Comparison of ENCODE assay signal across 8 cellular contexts in the genomic region with DNA sequence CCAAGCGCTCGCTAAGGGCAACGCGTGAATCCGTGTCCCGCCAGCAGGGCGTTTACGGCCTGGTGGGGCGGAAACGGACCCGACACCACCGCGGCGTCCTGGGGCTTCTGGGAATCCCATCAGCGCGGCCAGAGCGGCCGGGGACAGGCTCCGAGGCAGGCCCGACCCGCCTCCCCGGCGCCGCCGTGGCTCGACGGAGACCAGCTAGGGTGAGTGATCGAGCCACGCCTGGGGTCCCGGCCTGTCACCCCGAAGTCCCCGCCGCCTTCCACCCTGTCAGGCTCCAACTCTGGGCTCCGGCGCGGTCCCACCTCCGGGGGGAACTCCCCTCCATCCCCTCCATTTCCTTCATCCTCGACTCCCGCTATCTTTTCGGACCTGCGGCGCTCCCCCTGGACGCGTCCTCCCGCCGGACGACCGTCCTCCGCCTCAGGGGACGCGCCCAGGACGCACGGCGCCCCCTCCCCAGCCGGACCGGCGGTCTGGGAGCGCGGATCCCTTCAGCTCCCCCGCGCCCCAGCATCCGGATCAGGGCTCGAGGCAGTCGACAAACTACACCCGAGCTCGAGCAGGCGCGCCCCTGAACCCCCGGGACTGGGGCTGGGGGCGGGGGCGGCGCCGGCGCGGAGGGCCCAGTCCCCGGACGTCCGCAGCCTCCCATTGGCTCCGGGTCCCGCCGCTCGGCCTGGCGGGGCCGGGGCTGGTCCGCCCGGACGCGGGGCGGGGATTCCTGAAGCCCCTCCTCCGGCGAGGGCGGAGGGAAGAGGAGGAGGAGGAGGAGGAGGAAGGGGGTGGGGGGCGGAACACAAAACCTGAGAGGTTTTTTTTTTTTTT. TPM values are rescaled to one million over a fixed set of nuclear protein-coding genes. Genes with fewer than 3 reads are reported as not detected.
A peak's percentile ranks its signal among the peaks of the same experiment; 100 is the strongest.
DNase-seq lines count a peak whose midpoint lies in the region; ATAC-seq and TF ChIP-seq lines count a peak whose summit lies in the region.

No MANE protein-coding gene starts in this region.

- BruUV-seq in IMR-90 (replicated peaks; lab: Mats Ljungman, UMichigan): TSS peak; percentile 57

- H2AK5ac ChIP-seq in IMR-90 (ENCODE audit: low read depth, low read length): peak overlapping the region; percentile 74

- H4K5ac ChIP-seq in IMR-90 (ENCODE audit: low read depth, low read length): peak overlapping the region; percentile 23; the same call in 1 of the 2 replicates

- H2BK120ac ChIP-seq in IMR-90 (ENCODE audit: low read depth, low read length): peak overlapping the region; percentile 74

- H3K27ac Mint-ChIP-seq in activated T-cell treated with anti-CD3 and anti-CD28 coated beads, Interleukin-2, amount 50 U/mL, for 24 hours: peak overlapping the region; percentile 93

- H3K9ac ChIP-seq in IMR-90 (ENCODE audit: low read depth, low read length) (peak overlapping the region; percentile 98), OCI-LY3 (ENCODE audit: low read length) (peak overlapping the region; percentile 87)

- H2BK15ac ChIP-seq in IMR-90 (ENCODE audit: low read depth, low read length): no peak overlapping the region

- no peaks in the 10 kb centered on the region for H3K9me3 ChIP-seq in IMR-90 (ENCODE audit: control insufficient read depth, insufficient read depth, low read length)
- H3K9me3 ChIP-seq in OCI-LY3 (ENCODE audit: insufficient read depth, low read length): no peaks in the 10 kb centered on the region
- no peaks in the 10 kb centered on the region for H3K9me3 ChIP-seq in esophagus (ENCODE audit: control insufficient read depth in 2 of 2, insufficient read depth in 1 of 2, low read depth in 1 of 2, low read length in 1 of 2)
- no peaks in the 10 kb centered on the region for H3K9me3 ChIP-seq in muscle layer of duodenum (ENCODE audit: control insufficient read depth in 1 of 2, low read length in 2 of 2)

- peaks cover 7% of the 10 kb centered on the region for H3K36me3 ChIP-seq in IMR-90 (ENCODE audit: control insufficient read depth, insufficient read depth, low read length)
- H3K36me3 ChIP-seq in OCI-LY3 (replicated peaks; ENCODE audit: low read depth, low read length): peaks cover 3% of the 10 kb centered on the region
- H3K36me3 ChIP-seq in esophagus (ENCODE audit: control insufficient read depth in 2 of 2, insufficient read depth in 2 of 2, low read length in 1 of 2): no peaks in the 10 kb centered on the region
- no peaks in the 10 kb centered on the region for H3K36me3 ChIP-seq in muscle layer of duodenum (ENCODE audit: control insufficient read depth in 1 of 2, insufficient read depth in 2 of 2, low read length in 2 of 2)

- DNase-seq in DMS 273 treated with DMSO at 0.1 percent for 48 hours (lab: John Stamatoyannopoulos, UW) (peak; percentile 44), IMR-90 (peak; percentile 90)
- peak; percentile 99 for DNase-seq in activated T-cell treated with anti-CD3 and anti-CD28 coated beads, Interleukin-2, amount 50 U/mL, for 24 hours
- DNase-seq in stimulated activated CD8-positive, alpha-beta memory T cell treated with anti-CD3 and anti-CD28 coated beads, Interleukin-7, amount 100 ng/mL, for 24 hours (ENCODE audit: low read depth): peak; percentile 90

- H3K27ac ChIP-seq in IMR-90 (ENCODE audit: insufficient read depth, low read length) (peak overlapping the region; percentile 98), OCI-LY3 (ENCODE audit: low read length) (peak overlapping the region; percentile 76), esophagus (ENCODE audit: low read depth in 2 of 2, low read length in 1 of 2) (peak overlapping the region; percentile 95), muscle layer of duodenum (ENCODE audit: low read length) (peak overlapping the region; percentile 75)

- dilution Hi-C loops in IMR-90 (cut with HindIII; ENCODE audit: low sequenced_read_pairs, unreplicated experiment): no loop called here

- H4K8ac ChIP-seq in IMR-90 (ENCODE audit: low read depth in 2 of 2, low read length in 2 of 2): peak overlapping the region; percentile 60 to 91; a peak in 3 of 4 replicates

- H3K9me3 Mint-ChIP-seq in activated T-cell treated with anti-CD3 and anti-CD28 coated beads, Interleukin-2, amount 50 U/mL, for 24 hours: no peaks in the 10 kb centered on the region

- CTCF ChIA-PET in IMR-90 (lab: Yijun Ruan, JAX): interaction anchor here (0.8 kb wide), 1 partner anchor 93 kb away, joined by 8 read pairs; no protein-coding TSS in a partner anchor

- peak overlapping the region; percentile 83 for H3K56ac ChIP-seq in IMR-90 (ENCODE audit: extremely low read depth, insufficient read depth, low read length)

- peak overlapping the region; percentile 96 for H2BK5ac ChIP-seq in IMR-90 (ENCODE audit: low read depth, low read length, poor library complexity, severe bottlenecking)

- POLR2A ChIA-PET in IMR-90 (lab: Charles Lee; ENCODE audit: unreplicated experiment): no interaction called here

- no peaks in the 10 kb centered on the region for H3K27me3 Mint-ChIP-seq in activated T-cell treated with anti-CD3 and anti-CD28 coated beads, Interleukin-2, amount 50 U/mL, for 24 hours

- 2% methylated on average over 27 of the region's 93 CpGs; no CpG with 5 or more reads in 1 of the 2 experiments for WGBS in IMR-90 (ENCODE audit: extremely low coverage in 2 of 2, insufficient read length in 1 of 2), 2 experiments
- WGBS in esophagus, 2 donors: 0% methylated on average over 85 to 92 of the region's 93 CpGs

- H3K23ac ChIP-seq in IMR-90 (ENCODE audit: low read depth, low read length): peak overlapping the region; percentile 98

- H4K20me1 ChIP-seq in IMR-90 (ENCODE audit: insufficient read depth, low read length) (peaks cover 35% of the 10 kb centered on the region), OCI-LY3 (ENCODE audit: insufficient read depth, low read length) (peaks cover 30% of the 10 kb centered on the region)

- peak overlapping the region; percentile 86 for H3K4me3 Mint-ChIP-seq in activated T-cell treated with anti-CD3 and anti-CD28 coated beads, Interleukin-2, amount 50 U/mL, for 24 hours

- H3K4me3 ChIP-seq in IMR-90 (ENCODE audit: insufficient read depth, low read depth, low read length) (peak overlapping the region; percentile 95), OCI-LY3 (ENCODE audit: low read length) (peak overlapping the region; percentile 89), esophagus (ENCODE audit: low read depth in 1 of 2, low read length in 2 of 2) (peak overlapping the region; percentile 89 to 90), muscle layer of duodenum (ENCODE audit: low read depth in 1 of 2, low read length in 2 of 2) (peak overlapping the region; percentile 69 to 79)

- intact Hi-C loops in IMR-90 (cut with micrococcal nuclease): loop anchor here (1.0 to 2.0 kb wide), 4 partner anchors 55 to 93 kb away; partner anchors contain the start of gene NAPA

- H3K4me1 ChIP-seq in IMR-90 (ENCODE audit: control insufficient read depth, insufficient read depth, low read length) (peaks cover 15% of the 10 kb centered on the region), OCI-LY3 (ENCODE audit: low read length) (peaks cover 12% of the 10 kb centered on the region), esophagus (ENCODE audit: control insufficient read depth in 2 of 2, insufficient read depth in 2 of 2, low read length in 1 of 2) (no peaks in the 10 kb centered on the region), muscle layer of duodenum (ENCODE audit: control insufficient read depth in 1 of 2, insufficient read depth in 2 of 2, low read length in 2 of 2) (peaks cover 0 to 30% of the 10 kb centered on the region in 2 donors)

- H3K18ac ChIP-seq in IMR-90 (ENCODE audit: low read depth, low read length): peak overlapping the region; percentile 11; the same call in 1 of the 2 replicates

- H3K4ac ChIP-seq in IMR-90 (ENCODE audit: low read depth, low read length): peak overlapping the region; percentile 79

- peak; percentile 80 for TF ChIP-seq POLR2A in IMR-90 (IDR thresholded peaks at IDR 0.05; ENCODE audit: low read depth, low read length)

- peak overlapping the region; percentile 100 for H2AK9ac ChIP-seq in IMR-90 (replicated peaks; ENCODE audit: low read depth, low read length, poor library complexity)

- peak; percentile 26 for TF ChIP-seq RAD21 in IMR-90 (IDR thresholded peaks at IDR 0.05; ENCODE audit: low read length)

- H3K4me2 ChIP-seq in IMR-90 (ENCODE audit: low read depth, low read length) (peak overlapping the region; percentile 71), OCI-LY3 (ENCODE audit: low read length) (peak overlapping the region; percentile 86)

- H4K91ac ChIP-seq in IMR-90 (ENCODE audit: insufficient read depth, low read depth, low read length): peak overlapping the region; percentile 91

- H3K9me1 ChIP-seq in IMR-90 (ENCODE audit: insufficient read depth, low read length): peaks cover 7% of the 10 kb centered on the region

- no peaks in the 10 kb centered on the region for H3K27me3 ChIP-seq in IMR-90 (ENCODE audit: control insufficient read depth, insufficient read depth, low read length)
- no peaks in the 10 kb centered on the region for H3K27me3 ChIP-seq in OCI-LY3 (ENCODE audit: low read depth, low read length)
- no peaks in the 10 kb centered on the region for H3K27me3 ChIP-seq in esophagus (ENCODE audit: control insufficient read depth in 1 of 2, insufficient read depth in 2 of 2, low read length in 2 of 2)
- H3K27me3 ChIP-seq in muscle layer of duodenum (ENCODE audit: low read depth, low read length): no peaks in the 10 kb centered on the region

- H3K36me3 Mint-ChIP-seq in activated T-cell treated with anti-CD3 and anti-CD28 coated beads, Interleukin-2, amount 50 U/mL, for 24 hours (ENCODE audit: low read depth): peaks cover 14% of the 10 kb centered on the region

- peaks cover 52% of the 10 kb centered on the region for H3K79me2 ChIP-seq in OCI-LY3 (ENCODE audit: low read length)

- peaks cover 36% of the 10 kb centered on the region for H3K4me1 Mint-ChIP-seq in activated T-cell treated with anti-CD3 and anti-CD28 coated beads, Interleukin-2, amount 50 U/mL, for 24 hours (ENCODE audit: low read depth)

- peak overlapping the region; percentile 99 for H3K14ac ChIP-seq in IMR-90 (replicated peaks; ENCODE audit: low read depth, low read length)

- TF ChIP-seq CTCF in IMR-90 (conservative IDR thresholded peaks at IDR 0.05; ENCODE audit: low read depth, low read length) (peak; percentile 30; the same call in 1 of the 2 replicates), OCI-LY3 (IDR thresholded peaks at IDR 0.05; ENCODE audit: low read depth, low read length) (no peak)

- H3K79me1 ChIP-seq in IMR-90 (ENCODE audit: low read depth in 1 of 2, low read length in 2 of 2): peaks cover 20 to 48% of the 10 kb centered on the region in 2 experiments

- in situ Hi-C loops in IMR-90 (cut with MboI; ENCODE audit: low sequenced_read_pairs): no loop called here

- peak; percentile 69 for ATAC-seq in GM21515 (IDR thresholded peaks at IDR 0.05; ENCODE audit: unreplicated experiment)
- peak; percentile 94 for ATAC-seq in IMR-90 (ENCODE audit: low read depth)

- H2AFZ ChIP-seq in IMR-90 (replicated peaks; ENCODE audit: low read length, poor library complexity): peak overlapping the region; percentile 95
- H2AFZ ChIP-seq in OCI-LY3 (ENCODE audit: low read depth, low read length): peak overlapping the region; percentile 85

- H2BK20ac ChIP-seq in IMR-90 (ENCODE audit: low read depth, low read length): no peak overlapping the region

RNA-seq across cellular contexts. Expression of gene BICRA, which starts 0.6 kb away (rescaled TPM):
- 1.8 and 3.1 TPM in 2 replicates for total RNA-seq in IMR-90 (2012; rRNA removed)
- polyA plus RNA-seq in IMR-90 (2012; rRNA removed) (3.5 and 3.9 TPM in 2 replicates), esophagus (1 to 10 TPM; 4.0 to 8.5 TPM)
- polyA plus RNA-seq in IMR-90 (2012; cell fraction: cytosol; rRNA removed): 3.0 and 4.1 TPM in 2 replicates
- polyA plus RNA-seq in IMR-90 (2012; cell fraction: nucleus; rRNA removed; ENCODE audit: low replicate concordance): 13.2 and 25.5 TPM in 2 replicates

RNA-seq across cellular contexts. Expression of gene ZNF541, which starts 35.3 kb away (rescaled TPM):
- total RNA-seq in IMR-90 (2012; rRNA removed): not detected in 2 replicates
- polyA plus RNA-seq in IMR-90 (2012; rRNA removed) (not detected in 2 replicates), esophagus (under 1 TPM; 0.06 to 0.14 TPM)
- polyA plus RNA-seq in IMR-90 (2012; cell fraction: cytosol; rRNA removed): 0.01 TPM in 1 of 2 replicates, not detected in the other
- polyA plus RNA-seq in IMR-90 (2012; cell fraction: nucleus; rRNA removed; ENCODE audit: low replicate concordance): 0.08 and 0.16 TPM in 2 replicates

Comparison
In these comparisons a context has a peak if more than half of its experiments do, and no peak if none do; other contexts are left out.
1. Peak in every context shown above with its lines: DNase-seq, ATAC-seq, H3K4me3 ChIP-seq and H3K27ac ChIP-seq.
2. DNase-seq: peak in every context shown above with its lines; median percentile 99 in activated T-cell treated with anti-CD3 and anti-CD28 coated beads, Interleukin-2, amount 50 U/mL, for 24 hours; 90 in IMR-90; 90 in stimulated activated CD8-positive, alpha-beta memory T cell treated with anti-CD3 and anti-CD28 coated beads, Interleukin-7, amount 100 ng/mL, for 24 hours; 44 in DMS 273 treated with DMSO at 0.1 percent for 48 hours.